In the genomic region with DNA sequence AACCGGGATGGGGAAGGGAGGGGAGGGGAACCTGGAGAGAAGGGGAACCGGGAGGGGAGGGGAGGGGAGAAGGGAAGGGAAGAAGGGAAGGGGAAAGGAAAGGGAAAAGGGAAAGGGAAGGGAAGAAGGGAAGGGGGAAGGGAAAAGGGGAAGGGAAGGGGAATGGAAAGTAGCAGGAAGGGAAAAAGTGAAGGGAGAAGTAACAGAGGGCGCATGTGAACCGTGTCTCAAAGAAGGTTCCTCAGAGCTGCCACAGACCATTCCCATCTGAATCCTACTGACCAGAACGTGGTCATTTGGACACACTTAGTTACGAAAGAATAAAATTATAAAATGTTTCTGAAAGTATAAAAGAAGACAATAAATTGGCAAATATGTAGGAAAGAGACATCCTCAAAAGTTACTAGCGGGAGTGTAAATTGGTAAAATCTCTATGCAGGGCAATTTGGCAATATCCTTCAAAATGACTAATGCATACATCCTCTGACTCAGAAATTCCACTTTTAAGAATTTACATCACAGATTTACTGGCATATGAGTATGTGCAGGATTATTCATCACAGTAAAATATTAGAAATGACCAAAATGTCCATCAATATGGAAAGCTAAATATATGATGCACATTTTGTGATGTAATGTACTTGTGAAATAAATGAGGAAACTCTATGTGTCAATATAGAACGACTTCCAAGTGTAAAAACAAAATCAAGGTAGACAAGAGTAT, we compare ENCODE assay signal across 10 cellular contexts. TPM values are rescaled to one million over a fixed set of nuclear protein-coding genes. Genes with fewer than 3 reads are reported as not detected.
DNase-seq lines count a peak whose midpoint lies in the region; ATAC-seq and TF ChIP-seq lines count a peak whose summit lies in the region.
"Had no signal": no experiment of that assay in that cellular context is flagged by ENCODE, and none has a peak within 500 bp of the region (broad histone marks: within the 10 kb centered on the region; RNA-seq: fewer than 3 reads in every experiment).

No MANE protein-coding gene starts in this region.

- intact Hi-C loops in activated T-helper 1 cell treated with anti-CD3 and anti-CD28 coated beads, Interleukin-12 subunit alpha, Interleukin-12 subunit beta, Interleukin-2, Interleukin-4 antibody, amounts not matched to agents 30 ng/mL and 10 ng/mL and 1 ng/mL, durations not matched to agents 14 hours and 24 hours and 36 hours (cut with micrococcal nuclease) = loop anchor here (1.0 to 2.0 kb wide), 3 partner anchors 32 to 107 kb away; partner anchors contain the start of gene OTUD1
- intact Hi-C loops in lower lobe of right lung (cut with DNase I) = no loop called here

- ATAC-seq in GM19467 (IDR thresholded peaks at IDR 0.05; ENCODE audit: unreplicated experiment) (no peak), GM18907 (IDR thresholded peaks at IDR 0.05; ENCODE audit: unreplicated experiment) (no peak), lower lobe of right lung (no peak)

- H3K27me3 Mint-ChIP-seq in activated T-helper 1 cell treated with anti-CD3 and anti-CD28 coated beads, Interleukin-12 subunit alpha, Interleukin-12 subunit beta, Interleukin-2, Interleukin-4 antibody, amounts not matched to agents 30 ng/mL and 10 ng/mL and 1 ng/mL, durations not matched to agents 14 hours and 24 hours and 36 hours (ENCODE audit: insufficient read depth) = no peaks in the 10 kb centered on the region

- peaks cover 20% of the 10 kb centered on the region for H3K4me1 Mint-ChIP-seq in activated T-helper 1 cell treated with anti-CD3 and anti-CD28 coated beads, Interleukin-12 subunit alpha, Interleukin-12 subunit beta, Interleukin-2, Interleukin-4 antibody, amounts not matched to agents 30 ng/mL and 10 ng/mL and 1 ng/mL, durations not matched to agents 14 hours and 24 hours and 36 hours (ENCODE audit: low read depth)

- H3K27ac Mint-ChIP-seq in activated T-helper 1 cell treated with anti-CD3 and anti-CD28 coated beads, Interleukin-12 subunit alpha, Interleukin-12 subunit beta, Interleukin-2, Interleukin-4 antibody, amounts not matched to agents 30 ng/mL and 10 ng/mL and 1 ng/mL, durations not matched to agents 14 hours and 24 hours and 36 hours = peak overlapping the region; percentile 1

- H3K36me3 ChIP-seq in lower lobe of right lung = no peaks in the 10 kb centered on the region

- no peak for TF ChIP-seq CTCF in lower lobe of right lung (IDR thresholded peaks at IDR 0.05)

- no peak overlapping the region for H3K4me3 Mint-ChIP-seq in activated T-helper 1 cell treated with anti-CD3 and anti-CD28 coated beads, Interleukin-12 subunit alpha, Interleukin-12 subunit beta, Interleukin-2, Interleukin-4 antibody, amounts not matched to agents 30 ng/mL and 10 ng/mL and 1 ng/mL, durations not matched to agents 14 hours and 24 hours and 36 hours

- no peaks in the 10 kb centered on the region for H3K27me3 ChIP-seq in lower lobe of right lung (ENCODE audit: low read depth)

- no peaks in the 10 kb centered on the region for H3K36me3 Mint-ChIP-seq in activated T-helper 1 cell treated with anti-CD3 and anti-CD28 coated beads, Interleukin-12 subunit alpha, Interleukin-12 subunit beta, Interleukin-2, Interleukin-4 antibody, amounts not matched to agents 30 ng/mL and 10 ng/mL and 1 ng/mL, durations not matched to agents 14 hours and 24 hours and 36 hours (ENCODE audit: low read depth)

- no peaks in the 10 kb centered on the region for H3K4me1 ChIP-seq in lower lobe of right lung
- H3K4me1 ChIP-seq: Caco-2 had no signal

- no peaks in the 10 kb centered on the region for H3K9me3 ChIP-seq in lower lobe of right lung
- H3K9me3 ChIP-seq: Caco-2 had no signal

- no peak overlapping the region for H3K27ac ChIP-seq in lower lobe of right lung

- H3K4me3 ChIP-seq in lower lobe of right lung = no peak overlapping the region

- DNase-seq in Daoy (ENCODE audit: low read depth) (peak; percentile 34), Kasumi-1 (lab: John Stamatoyannopoulos, UW) (peak; percentile 7 to 26), foreskin melanocyte (peak; percentile 29), amygdala (lab: John Stamatoyannopoulos, UW) (no peak), lower lobe of right lung (no peak)
- no peak for DNase-seq in activated T-helper 1 cell treated with anti-CD3 and anti-CD28 coated beads, Interleukin-12 subunit alpha, Interleukin-12 subunit beta, Interleukin-2, Interleukin-4 antibody, amounts not matched to agents 30 ng/mL and 10 ng/mL and 1 ng/mL, durations not matched to agents 14 hours and 24 hours and 36 hours (ENCODE audit: low spot score)
- DNase-seq: Caco-2, KBM-7 had no signal

- peaks cover 4% of the 10 kb centered on the region for H3K9me3 Mint-ChIP-seq in activated T-helper 1 cell treated with anti-CD3 and anti-CD28 coated beads, Interleukin-12 subunit alpha, Interleukin-12 subunit beta, Interleukin-2, Interleukin-4 antibody, amounts not matched to agents 30 ng/mL and 10 ng/mL and 1 ng/mL, durations not matched to agents 14 hours and 24 hours and 36 hours

RNA-seq across cellular contexts. Expression of gene C10orf67, which starts 12.9 kb away (rescaled TPM):
- not detected in 2 replicates for total RNA-seq in Daoy (2014; rRNA removed; shearing (Covaris generic))
- total RNA-seq in activated T-helper 1 cell treated with anti-CD3 and anti-CD28 coated beads, Interleukin-12 subunit alpha, Interleukin-12 subunit beta, Interleukin-2, Interleukin-4 antibody, amounts not matched to agents 30 ng/mL and 10 ng/mL and 1 ng/mL, durations not matched to agents 14 hours and 24 hours and 36 hours = 0.18 TPM in 1 of 2 replicates, not detected in the other
- total RNA-seq in lower lobe of right lung = 1.2 TPM
- total RNA-seq: Caco-2 had no signal

Comparison
In these comparisons a context has a peak if more than half of its experiments do, and no peak if none do; other contexts are left out.
1. DNase-seq: peak in Daoy (single experiment), Kasumi-1 (2 of 2) and foreskin melanocyte (single experiment); none in activated T-helper 1 cell treated with anti-CD3 and anti-CD28 coated beads, Interleukin-12 subunit alpha, Interleukin-12 subunit beta, Interleukin-2, Interleukin-4 antibody, amounts not matched to agents 30 ng/mL and 10 ng/mL and 1 ng/mL, durations not matched to agents 14 hours and 24 hours and 36 hours (single experiment), amygdala (0 of 56) and lower lobe of right lung (single experiment).